ENCODE assay signal across 8 cellular contexts in the genomic region with DNA sequence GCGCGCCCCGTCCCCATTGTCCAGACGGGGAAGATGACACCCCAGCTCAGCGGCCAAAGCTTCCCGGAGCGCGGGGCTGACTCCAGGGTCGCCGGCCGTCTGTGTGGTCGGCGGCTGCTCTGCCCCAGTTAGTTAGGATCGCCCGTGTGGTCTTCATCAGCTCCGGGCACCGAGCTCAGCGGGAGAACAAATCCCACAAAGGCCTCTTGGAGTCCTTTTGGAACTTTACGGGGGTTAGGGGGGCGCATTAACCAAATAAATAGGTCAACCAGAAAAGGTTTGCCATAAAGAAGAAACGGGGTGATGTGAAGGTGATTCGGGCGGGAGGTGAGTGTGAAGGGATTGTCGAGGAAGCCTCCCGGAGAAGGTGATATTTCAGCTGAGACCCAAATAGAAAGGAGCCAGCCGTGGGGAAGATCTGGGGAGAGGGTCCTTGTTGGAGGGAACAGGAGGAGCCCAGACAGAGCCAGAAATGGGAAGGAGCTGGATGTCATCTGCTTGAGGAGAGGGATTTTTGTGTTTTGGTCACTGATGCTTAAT. TPM values are rescaled to one million over a fixed set of nuclear protein-coding genes. Genes with fewer than 3 reads are reported as not detected.
A peak's percentile ranks its signal among the peaks of the same experiment; 100 is the strongest.
DNase-seq lines count a peak whose midpoint lies in the region; ATAC-seq, FAIRE-seq and TF ChIP-seq lines count a peak whose summit lies in the region.

No MANE protein-coding gene starts in this region.

- no peak for TF ChIP-seq POLR2A in H54 (IDR thresholded peaks at IDR 0.05; ENCODE audit: low read depth, low read length)

- H3K36me3 ChIP-seq in endodermal cell (ENCODE audit: control insufficient read depth, insufficient read depth, low read length), result no peaks in the 10 kb centered on the region
- no peaks in the 10 kb centered on the region for H3K36me3 ChIP-seq in neutrophil

- H3K4me1 Mint-ChIP-seq in endodermal cell, result peaks cover 31% of the 10 kb centered on the region

- peak overlapping the region; percentile 91 for H3K27ac Mint-ChIP-seq in endodermal cell

- no peak for ATAC-seq in HG02885 (IDR thresholded peaks at IDR 0.05; ENCODE audit: poor library complexity, unreplicated experiment)

- FAIRE-seq in GM19239 (lab: Jason Lieb, UNC), result peak; percentile 21
- no peak for FAIRE-seq in H54 (lab: Jason Lieb, UNC)

- H3K27me3 ChIP-seq in endodermal cell (ENCODE audit: control insufficient read depth, insufficient read depth, low read length, poor library complexity, severe bottlenecking), result no peaks in the 10 kb centered on the region
- H3K27me3 ChIP-seq in neutrophil, result peaks cover 8% of the 10 kb centered on the region

- no peak for TF ChIP-seq CTCF in endodermal cell (conservative IDR thresholded peaks at IDR 0.05)
- no peak for TF ChIP-seq CTCF in neutrophil (IDR thresholded peaks at IDR 0.05)

- H3K36me3 Mint-ChIP-seq in endodermal cell (ENCODE audit: low read depth), result peaks cover 11% of the 10 kb centered on the region

- 1 to 2% methylated on average over 20 to 26 of the region's 26 CpGs for WGBS in endodermal cell (ENCODE audit: insufficient coverage in 1 of 2, insufficient read length in 1 of 2), 2 experiments

- H3K9me3 ChIP-seq in endodermal cell (ENCODE audit: control insufficient read depth, low read length) (no peaks in the 10 kb centered on the region), neutrophil (no peaks in the 10 kb centered on the region)

- H3K9me3 Mint-ChIP-seq in endodermal cell, result no peaks in the 10 kb centered on the region

- peaks cover 2% of the 10 kb centered on the region for H3K4me1 ChIP-seq in endodermal cell (ENCODE audit: control insufficient read depth, insufficient read depth, low read length)
- peaks cover 20 to 27% of the 10 kb centered on the region in 2 experiments for H3K4me1 ChIP-seq in neutrophil (ENCODE audit: control insufficient read depth in 1 of 2, insufficient read depth in 1 of 2, low read depth in 1 of 2, low read length in 1 of 2)

- peak overlapping the region; percentile 96 for H3K4me3 Mint-ChIP-seq in endodermal cell

- H3K27ac ChIP-seq in endodermal cell (ENCODE audit: low read depth, low read length), result peak overlapping the region; percentile 66
- peak overlapping the region; percentile 54 for H3K27ac ChIP-seq in neutrophil

- DNase-seq in GM19239 (ENCODE audit: insufficient read length, low spot score) (no peak), RKO (ENCODE audit: low spot score) (peak; percentile 34), endodermal cell (peak; percentile 55), LoVo (ENCODE audit: low spot score) (no peak), H54 (ENCODE audit: insufficient read length, low spot score) (no peak), foreskin melanocyte (no peak)

- H3K4me3 ChIP-seq in endodermal cell (ENCODE audit: low read length), result peak overlapping the region; percentile 93
- H3K4me3 ChIP-seq in neutrophil (ENCODE audit: low read depth in 1 of 2, low read length in 1 of 2), result peak overlapping the region; percentile 91 to 95

- H3K9ac ChIP-seq in endodermal cell (ENCODE audit: extremely low read depth, low read length, poor library complexity, severe bottlenecking), result peak overlapping the region; percentile 84

- no peaks in the 10 kb centered on the region for H3K27me3 Mint-ChIP-seq in endodermal cell (ENCODE audit: insufficient read depth)

RNA-seq across cellular contexts. Expression of a gene that starts 0.7 kb away (rescaled TPM):
- 10 to 100 TPM; 86.3 to 91.1 TPM for total RNA-seq in endodermal cell
- 28.2 TPM for polyA plus RNA-seq in endodermal cell (2013, experiment 1 of 2)
- 25.0 TPM for polyA plus RNA-seq in endodermal cell (2013, experiment 2 of 2)

RNA-seq across cellular contexts. Expression of a gene that starts 41.9 kb away (rescaled TPM):
- total RNA-seq in endodermal cell, result 10 to 100 TPM; 19.2 to 25.6 TPM
- polyA plus RNA-seq in endodermal cell (2013, experiment 1 of 2), result 17.6 TPM
- 17.3 TPM for polyA plus RNA-seq in endodermal cell (2013, experiment 2 of 2)

RNA-seq across cellular contexts. Expression of a gene that starts 49.3 kb away (rescaled TPM):
- under 1 TPM; 0.09 to 0.64 TPM for total RNA-seq in endodermal cell
- polyA plus RNA-seq in endodermal cell (2013, experiment 1 of 2), result 0.07 TPM
- polyA plus RNA-seq in endodermal cell (2013, experiment 2 of 2), result 0.17 TPM

Comparison
In these comparisons a context has a peak if more than half of its experiments do, and no peak if none do; other contexts are left out.
1. DNase-seq: peak in RKO (single experiment) and endodermal cell (single experiment); none in GM19239 (single experiment), LoVo (single experiment), H54 (single experiment) and foreskin melanocyte (single experiment).